ENCODE assay signal across 10 cellular contexts in the genomic region with DNA sequence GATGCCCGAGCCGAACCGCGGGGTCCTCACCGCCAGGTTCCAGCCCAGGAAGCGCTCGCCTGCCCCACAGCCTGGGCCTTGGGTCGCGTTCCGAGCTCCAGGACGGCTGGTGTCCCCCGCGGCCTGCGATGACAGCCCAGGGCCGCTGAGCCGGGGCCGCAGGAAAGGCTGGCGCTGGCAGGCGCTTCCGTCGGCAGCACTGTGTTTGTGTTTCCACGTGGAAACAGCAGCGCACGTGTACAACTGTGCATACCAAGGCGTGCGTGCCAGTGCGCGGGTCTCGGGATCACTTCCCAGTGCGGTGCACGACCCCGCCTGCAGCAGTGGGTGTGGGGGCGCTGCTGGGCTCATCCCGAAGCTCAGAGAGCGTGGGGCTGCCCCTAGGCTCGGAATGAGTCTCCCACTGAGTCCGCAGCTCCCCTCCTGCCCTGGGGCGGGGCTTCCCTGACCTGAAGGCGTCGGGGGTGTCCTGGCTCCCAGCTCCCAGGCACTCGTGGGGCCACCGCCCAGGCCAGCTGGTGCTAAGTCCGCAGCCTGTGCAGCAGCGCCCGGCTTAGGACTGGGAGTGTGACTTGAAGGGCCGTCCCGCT. TPM values are rescaled to one million over a fixed set of nuclear protein-coding genes. Genes with fewer than 3 reads are reported as not detected.
DNase-seq lines count a peak whose midpoint lies in the region; ATAC-seq and TF ChIP-seq lines count a peak whose summit lies in the region.
"Had no signal": no experiment of that assay in that cellular context is flagged by ENCODE, and none has a peak within 500 bp of the region (broad histone marks: within the 10 kb centered on the region; RNA-seq: fewer than 3 reads in every experiment).

No MANE protein-coding gene starts in this region.

- H3K27ac ChIP-seq in left lung = no peak overlapping the region
- peak overlapping the region in 1 of 2 donors; percentile 66 for H3K27ac ChIP-seq in testis
- H3K27ac ChIP-seq: A549 had no signal

- TF ChIP-seq POLR2A in testis (IDR thresholded peaks at IDR 0.05) = no peak

- intact Hi-C loops in left lung (cut with DNase I) (loop anchor here in 1 of 2 donors (10.0 kb wide), 1 partner anchor 292 kb away; no protein-coding TSS in a partner anchor), testis (cut with DNase I; ENCODE audit: low total_unique reads) (loop anchor here (10.0 kb wide), 1 partner anchor 292 kb away; no protein-coding TSS in a partner anchor)

- no peaks in the 10 kb centered on the region for H3K9me3 Mint-ChIP-seq in central memory CD8-positive, alpha-beta T cell
- H3K9me3 Mint-ChIP-seq: effector memory CD8-positive, alpha-beta T cell had no signal

- H3K36me3 Mint-ChIP-seq in central memory CD8-positive, alpha-beta T cell (ENCODE audit: insufficient read depth) = peaks cover 12% of the 10 kb centered on the region

- H3K27me3 Mint-ChIP-seq in central memory CD8-positive, alpha-beta T cell = no peaks in the 10 kb centered on the region
- H3K27me3 Mint-ChIP-seq: effector memory CD8-positive, alpha-beta T cell had no signal

- H3K36me3 ChIP-seq in left lung (peaks cover 0 to 63% of the 10 kb centered on the region in 2 donors), testis (ENCODE audit: low read depth, missing control alignments) (no peaks in the 10 kb centered on the region)

- no peaks in the 10 kb centered on the region for H3K27me3 ChIP-seq in left lung
- H3K27me3 ChIP-seq in testis = no peaks in the 10 kb centered on the region

- ATAC-seq in activated CD4-positive, CD25-positive, alpha-beta regulatory T cell treated with anti-CD3 and anti-CD28 coated beads, Interleukin-2, amount 50 U/mL, for 24 hours = peak; percentile 15 to 18
- ATAC-seq in central memory CD8-positive, alpha-beta T cell (replicated peaks; ENCODE audit: extremely low read depth, poor library complexity, severe bottlenecking) = peak; percentile 43
- ATAC-seq in left lung (peak; percentile 24), GM18498 (IDR thresholded peaks at IDR 0.05; ENCODE audit: unreplicated experiment) (no peak), GM21390 (IDR thresholded peaks at IDR 0.05; ENCODE audit: unreplicated experiment) (no peak)

- TF ChIP-seq CTCF in left lung (IDR thresholded peaks at IDR 0.05) (no peak), testis (IDR thresholded peaks at IDR 0.05) (no peak)

- no peaks in the 10 kb centered on the region for H3K4me1 Mint-ChIP-seq in central memory CD8-positive, alpha-beta T cell

- 44% methylated on average over 40 of the region's 47 CpGs; no CpG with 5 or more reads in 1 of the 2 donors for WGBS in testis, 2 donors

- no peak for DNase-seq in activated CD4-positive, CD25-positive, alpha-beta regulatory T cell treated with anti-CD3 and anti-CD28 coated beads, Interleukin-2, amount 50 U/mL, for 72 hours
- no peak for DNase-seq in central memory CD8-positive, alpha-beta T cell (ENCODE audit: low spot score in 2 of 2)
- DNase-seq in left lung (peak in 1 of 2 donors; percentile 77), testis (peak; percentile 26), mesenteric fat pad (ENCODE audit: low spot score) (no peak)

- H3K4me1 ChIP-seq in left lung (peaks cover 0 to 8% of the 10 kb centered on the region in 2 donors), testis (peaks cover 7% of the 10 kb centered on the region)
- H3K4me1 ChIP-seq: A549 had no signal

- H3K4me3 ChIP-seq in left lung (peak overlapping the region; percentile 3 to 11), testis (peak overlapping the region; percentile 42 to 47)
- H3K4me3 ChIP-seq: A549 had no signal

- no peaks in the 10 kb centered on the region for H3K9me3 ChIP-seq in left lung
- no peaks in the 10 kb centered on the region for H3K9me3 ChIP-seq in testis
- H3K9me3 ChIP-seq: A549 had no signal

- H3K27ac Mint-ChIP-seq in central memory CD8-positive, alpha-beta T cell (ENCODE audit: low read depth) = no peak overlapping the region

- H3K4me3 Mint-ChIP-seq in central memory CD8-positive, alpha-beta T cell = no peak overlapping the region

RNA-seq across cellular contexts. Expression of a gene that starts 17.2 kb away (rescaled TPM):
- total RNA-seq in left lung = 10 to 100 TPM; 37.1 to 49.5 TPM
- total RNA-seq in testis = 10 to 100 TPM; 47.6 to 59.1 TPM
- 30.0 TPM for polyA plus RNA-seq in testis (ENCODE audit: insufficient read depth, low read depth, low replicate concordance)
- 37.6 TPM for total RNA-seq in mesenteric fat pad

Comparison
In these comparisons a context has a peak if more than half of its experiments do, and no peak if none do; other contexts are left out.
1. ATAC-seq: peak in activated CD4-positive, CD25-positive, alpha-beta regulatory T cell treated with anti-CD3 and anti-CD28 coated beads, Interleukin-2, amount 50 U/mL, for 24 hours (2 of 2), central memory CD8-positive, alpha-beta T cell (single experiment) and left lung (single experiment); none in GM18498 (single experiment) and GM21390 (single experiment).